ENCODE assay signal across 7 cellular contexts in the genomic region with DNA sequence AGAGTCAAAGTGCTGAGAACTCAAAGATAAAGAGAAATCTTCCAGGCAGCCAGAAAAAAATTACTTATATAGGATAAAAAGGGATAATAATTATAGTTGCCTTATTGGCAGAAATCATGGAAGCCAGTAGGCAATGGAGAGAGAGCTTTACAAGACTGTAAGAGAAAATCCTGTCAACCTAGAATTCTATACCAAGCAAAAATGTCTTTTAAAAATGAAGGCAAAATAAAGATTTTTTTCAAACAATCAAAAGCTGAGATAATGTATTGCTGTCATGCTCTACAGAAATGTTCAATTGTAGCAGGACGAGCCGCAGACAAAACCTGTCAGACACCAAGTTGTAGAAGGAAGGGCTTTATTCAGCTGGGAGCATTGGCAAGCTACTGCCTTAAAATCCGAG.
"Had no signal": no experiment of that assay in that cellular context is flagged by ENCODE, and none has a peak within 500 bp of the region (broad histone marks: within the 10 kb centered on the region; RNA-seq: fewer than 3 reads in every experiment).

No MANE protein-coding gene starts in this region.

- ATAC-seq: HCT116 had no signal

- H3K4me1 Mint-ChIP-seq: IgD-negative memory B cell had no signal

- H3K4me3 Mint-ChIP-seq: IgD-negative memory B cell had no signal

- DNase-seq: GOT3, H7, KBM-7 had no signal

- H3K9me3 ChIP-seq: HAP-1 had no signal

- H3K36me3 ChIP-seq: HAP-1 had no signal

- H3K27ac Mint-ChIP-seq: IgD-negative memory B cell had no signal

- FAIRE-seq: HTR-8/SVneo had no signal

- H3K4me3 ChIP-seq: HAP-1 had no signal
